In genomic region chr14:31400031-31400638, GRCh38 we compare ENCODE assay signal across 19 cellular contexts. TPM values are rescaled to one million over a fixed set of nuclear protein-coding genes. Genes with fewer than 3 reads are reported as not detected.
A peak's percentile ranks its signal among the peaks of the same experiment; 100 is the strongest.
DNase-seq lines count a peak whose midpoint lies in the region; ATAC-seq, FAIRE-seq and TF ChIP-seq lines count a peak whose summit lies in the region.
"Had no signal": no experiment of that assay in that cellular context is flagged by ENCODE, and none has a peak within 500 bp of the region (broad histone marks: within the 10 kb centered on the region; RNA-seq: fewer than 3 reads in every experiment).

No MANE protein-coding gene starts in this region.

- H3K9ac ChIP-seq in kidney (ENCODE audit: low read length in 2 of 2) = no peak overlapping the region
- H3K9ac ChIP-seq in mesendoderm (ENCODE audit: low read length) = no peak overlapping the region

- H2BK15ac ChIP-seq in mesendoderm (replicated peaks; ENCODE audit: low read depth) = no peak overlapping the region

- H3K9me3 Mint-ChIP-seq in activated CD8-positive, alpha-beta memory T cell treated with anti-CD3 and anti-CD28 coated beads, Interleukin-2, amount 10 ng/mL, durations not matched to agents 7 days and 5 days (ENCODE audit: low read depth) = no peaks in the 10 kb centered on the region

- in situ Hi-C loops in SK-MEL-5 (cut with HindIII; ENCODE audit: low pct_unique_long_range_greater_than_20kb, low sequenced_read_pairs) = no loop called here

- no peaks in the 10 kb centered on the region for H3K27me3 Mint-ChIP-seq in activated CD8-positive, alpha-beta memory T cell treated with anti-CD3 and anti-CD28 coated beads, Interleukin-2, amount 10 ng/mL, durations not matched to agents 7 days and 5 days

- no peak overlapping the region for H4K8ac ChIP-seq in mesendoderm (ENCODE audit: low read depth, low read length)

- TF ChIP-seq CTCF in kidney (IDR thresholded peaks at IDR 0.05; ENCODE audit: borderline replicate concordance, extremely low read depth, insufficient read depth) (no peak), coronary artery (IDR thresholded peaks at IDR 0.05) (no peak)

- no peak overlapping the region for H3K4me2 ChIP-seq in mesendoderm (ENCODE audit: low read length)

- no peaks in the 10 kb centered on the region for H3K9me3 ChIP-seq in kidney (ENCODE audit: control insufficient read depth in 1 of 2, low read length in 2 of 2)
- H3K9me3 ChIP-seq: esophagus squamous epithelium, prostate gland had no signal

- peak overlapping the region; percentile 53 for H3K4me3 Mint-ChIP-seq in activated CD8-positive, alpha-beta memory T cell treated with anti-CD3 and anti-CD28 coated beads, Interleukin-2, amount 10 ng/mL, durations not matched to agents 7 days and 5 days

- DNase-seq in activated CD8-positive, alpha-beta memory T cell treated with anti-CD3 and anti-CD28 coated beads, Interleukin-2, amount 10 ng/mL, durations not matched to agents 7 days and 5 days = no peak
- DNase-seq in activated CD8-positive, alpha-beta memory T cell treated with anti-CD3 and anti-CD28 coated beads for 24 hours = no peak
- DNase-seq in SK-MEL-5 (ENCODE audit: low read depth, low spot score) = peak; percentile 49
- no peak for DNase-seq in kidney
- no peak for DNase-seq in activated gamma-delta T cell treated with Interleukin-2 at 50 U/mL for 16 hours
- DNase-seq in coronary artery (ENCODE audit: low spot score) = no peak
- DNase-seq in mesendoderm = no peak
- DNase-seq: activated CD4-positive, alpha-beta T cell treated with anti-CD3 and anti-CD28 coated beads, Interleukin-2, amount 50 U/mL, for 4 hours; activated effector memory CD4-positive, alpha-beta T cell treated with Interleukin-2 at 50 U/mL for 16 hours; amygdala; C1 segment of cervical spinal cord; EL; esophagus squamous epithelium; midbrain; NCI-H526; stimulated activated CD4-positive, alpha-beta T cell treated with anti-CD3 and anti-CD28 coated beads, Interleukin-2, amount 100 ng/mL, for 24 hours had no signal

- no peak overlapping the region for H3K18ac ChIP-seq in mesendoderm (ENCODE audit: low read length)

- H3K36me3 ChIP-seq in kidney (ENCODE audit: control insufficient read depth in 1 of 2, insufficient read depth in 2 of 2, low read length in 2 of 2) = peaks cover 2 to 7% of the 10 kb centered on the region in 2 donors
- H3K36me3 ChIP-seq in mesendoderm (ENCODE audit: control insufficient read depth, insufficient read depth, low read length) = no peaks in the 10 kb centered on the region
- H3K36me3 ChIP-seq: prostate gland had no signal

- intact Hi-C loops in kidney (cut with DNase I) = no loop called here

- no peak overlapping the region for H2AK5ac ChIP-seq in mesendoderm (ENCODE audit: low read length)

- H3K4me3 ChIP-seq in kidney (ENCODE audit: low read length in 2 of 2) (no peak overlapping the region), coronary artery (no peak overlapping the region), mesendoderm (ENCODE audit: low read length) (no peak overlapping the region)
- H3K4me3 ChIP-seq: esophagus squamous epithelium, prostate gland had no signal

- ATAC-seq in activated CD8-positive, alpha-beta memory T cell treated with anti-CD3 and anti-CD28 coated beads, Interleukin-2, amount 10 ng/mL, durations not matched to agents 7 days and 5 days = no peak
- ATAC-seq in GM19395 (IDR thresholded peaks at IDR 0.05; ENCODE audit: unreplicated experiment) = peak; percentile 50
- ATAC-seq: left lobe of liver had no signal

- H3K36me3 Mint-ChIP-seq in activated CD8-positive, alpha-beta memory T cell treated with anti-CD3 and anti-CD28 coated beads, Interleukin-2, amount 10 ng/mL, durations not matched to agents 7 days and 5 days = peaks cover 15% of the 10 kb centered on the region

- WGBS in mesendoderm (ENCODE audit: extremely low coverage, insufficient coverage, low lambda C conversion rate) = no CpG with 5 or more reads among the region's 5 CpGs

- H2BK120ac ChIP-seq in mesendoderm (ENCODE audit: low read depth, low read length) = no peak overlapping the region

- H3K4ac ChIP-seq in mesendoderm (ENCODE audit: low read depth, low read length) = no peak overlapping the region

- H3K79me2 ChIP-seq in mesendoderm (ENCODE audit: control insufficient read depth, insufficient read depth, low read length) = no peaks in the 10 kb centered on the region

- H3K4me1 Mint-ChIP-seq in activated CD8-positive, alpha-beta memory T cell treated with anti-CD3 and anti-CD28 coated beads, Interleukin-2, amount 10 ng/mL, durations not matched to agents 7 days and 5 days = peaks cover 17% of the 10 kb centered on the region

- H3K4me1 ChIP-seq in kidney (ENCODE audit: control insufficient read depth in 1 of 2, insufficient read depth in 1 of 2, low read depth in 1 of 2, low read length in 2 of 2) (no peaks in the 10 kb centered on the region), mesendoderm (ENCODE audit: control insufficient read depth, low read depth, low read length) (no peaks in the 10 kb centered on the region)
- H3K4me1 ChIP-seq: esophagus squamous epithelium, prostate gland had no signal

- peak; percentile 84 for FAIRE-seq in kidney (lab: Jason Lieb, UNC)

- no peak overlapping the region for H2BK5ac ChIP-seq in mesendoderm (ENCODE audit: low read length)

- CTCF ChIA-PET in activated CD8-positive, alpha-beta memory T cell treated with anti-CD3 and anti-CD28 coated beads, Interleukin-2, amount 10 ng/mL, durations not matched to agents 7 days and 5 days (lab: Charles Lee) = interaction anchor here (1.2 kb wide), 1 partner anchor 20 kb away, joined by 3 read pairs; the partner anchor contains the start of gene HEATR5A

- no peak overlapping the region for H3K23ac ChIP-seq in mesendoderm (ENCODE audit: low read length)

- H3K27me3 ChIP-seq in mesendoderm (ENCODE audit: insufficient read depth, low read length, poor library complexity) = no peaks in the 10 kb centered on the region
- H3K27me3 ChIP-seq: esophagus squamous epithelium had no signal

- no peaks in the 10 kb centered on the region for H3K79me1 ChIP-seq in mesendoderm (ENCODE audit: low read length)

- H3K27ac ChIP-seq in kidney (ENCODE audit: low read depth in 2 of 2, low read length in 2 of 2) (no peak overlapping the region), coronary artery (no peak overlapping the region), mesendoderm (ENCODE audit: low read depth, low read length) (no peak overlapping the region)
- H3K27ac ChIP-seq: esophagus squamous epithelium, prostate gland had no signal

- H4K5ac ChIP-seq in mesendoderm (ENCODE audit: low read length) = no peak overlapping the region

- H3K56ac ChIP-seq in mesendoderm (ENCODE audit: low read length) = no peak overlapping the region

- peak overlapping the region; percentile 75 for H3K27ac Mint-ChIP-seq in activated CD8-positive, alpha-beta memory T cell treated with anti-CD3 and anti-CD28 coated beads, Interleukin-2, amount 10 ng/mL, durations not matched to agents 7 days and 5 days

RNA-seq across cellular contexts. Expression of gene HEATR5A, which starts 20.2 kb away (rescaled TPM):
- 10 to 100 TPM in 1 of 2 experiments, 1 to 10 TPM in 1; 8.4 to 18.7 TPM for total RNA-seq in activated CD8-positive, alpha-beta memory T cell treated with anti-CD3 and anti-CD28 coated beads, Interleukin-2, amount 10 ng/mL, durations not matched to agents 7 days and 5 days
- 41.7 and 48.2 TPM in 2 replicates for total RNA-seq in SK-MEL-5 (2014; rRNA removed; shearing (Covaris generic))
- 23.4 and 33.4 TPM in 2 replicates for polyA plus RNA-seq in SK-MEL-5 (2015; cell fraction: cytosol; rRNA removed)
- 25.3 and 26.5 TPM in 2 replicates for polyA plus RNA-seq in SK-MEL-5 (2015; cell fraction: nucleus; rRNA removed)
- total RNA-seq in kidney = 30.4 TPM
- polyA plus RNA-seq in kidney (ENCODE audit: insufficient read depth, low read depth, low replicate concordance) = 8.0 TPM
- polyA plus RNA-seq in mesendoderm (2013, experiment 1 of 2) = 16.1 TPM
- polyA plus RNA-seq in mesendoderm (2013, experiment 2 of 2) = 17.9 TPM

RNA-seq across cellular contexts. Expression of gene DTD2, which starts 57.2 kb away (rescaled TPM):
- total RNA-seq in activated CD8-positive, alpha-beta memory T cell treated with anti-CD3 and anti-CD28 coated beads, Interleukin-2, amount 10 ng/mL, durations not matched to agents 7 days and 5 days = 10 to 100 TPM; 14.7 to 20.3 TPM
- 45.5 and 51.5 TPM in 2 replicates for total RNA-seq in SK-MEL-5 (2014; rRNA removed; shearing (Covaris generic))
- polyA plus RNA-seq in SK-MEL-5 (2015; cell fraction: cytosol; rRNA removed) = 38.7 and 47.1 TPM in 2 replicates
- 8.7 and 15.1 TPM in 2 replicates for polyA plus RNA-seq in SK-MEL-5 (2015; cell fraction: nucleus; rRNA removed)
- total RNA-seq in kidney = 16.2 TPM
- polyA plus RNA-seq in kidney (ENCODE audit: insufficient read depth, low read depth, low replicate concordance) = 7.7 TPM
- 14.9 TPM for polyA plus RNA-seq in mesendoderm (2013, experiment 1 of 2)
- 14.7 TPM for polyA plus RNA-seq in mesendoderm (2013, experiment 2 of 2)
